ENCODE assay signal across 24 cellular contexts in genomic region chr10:132523561-132524442, GRCh38. TPM values are rescaled to one million over a fixed set of nuclear protein-coding genes. Genes with fewer than 3 reads are reported as not detected.
A peak's percentile ranks its signal among the peaks of the same experiment; 100 is the strongest.
DNase-seq lines count a peak whose midpoint lies in the region; ATAC-seq and TF ChIP-seq lines count a peak whose summit lies in the region.
"Had no signal": no experiment of that assay in that cellular context is flagged by ENCODE, and none has a peak within 500 bp of the region (broad histone marks: within the 10 kb centered on the region; RNA-seq: fewer than 3 reads in every experiment).

No MANE protein-coding gene starts in this region.

- peaks cover 30% of the 10 kb centered on the region for H3K27me3 Mint-ChIP-seq in T-helper 17 cell
- H3K27me3 Mint-ChIP-seq in naive thymus-derived CD4-positive, alpha-beta T cell: peaks cover 3 to 22% (median 8%) of the 10 kb centered on the region in 5 donors
- H3K27me3 Mint-ChIP-seq: activated naive CD4-positive, alpha-beta T cell treated with anti-CD3 and anti-CD28 coated beads, Interleukin-2, amount 50 U/mL, for 24 hours had no signal

- no peak for TF ChIP-seq EP300 in sigmoid colon (IDR thresholded peaks at IDR 0.05)

- no peaks in the 10 kb centered on the region for H3K36me3 Mint-ChIP-seq in T-helper 17 cell (ENCODE audit: low read depth)
- H3K36me3 Mint-ChIP-seq in naive thymus-derived CD4-positive, alpha-beta T cell: no peaks in the 10 kb centered on the region
- H3K36me3 Mint-ChIP-seq: activated naive CD4-positive, alpha-beta T cell treated with anti-CD3 and anti-CD28 coated beads, Interleukin-2, amount 50 U/mL, for 24 hours had no signal

- H4K20me1 ChIP-seq in osteoblast (ENCODE audit: insufficient read depth, low read length): no peaks in the 10 kb centered on the region

- no peak overlapping the region for H3K4me2 ChIP-seq in osteoblast (ENCODE audit: insufficient read depth, low read length)
- H3K4me2 ChIP-seq: KMS-11 had no signal

- peaks cover 17 to 23% of the 10 kb centered on the region in 2 donors for H3K4me1 ChIP-seq in left lung
- H3K4me1 ChIP-seq in sigmoid colon: peaks cover 0 to 40% (median 30%) of the 10 kb centered on the region in 4 donors
- no peaks in the 10 kb centered on the region for H3K4me1 ChIP-seq in naive thymus-derived CD4-positive, alpha-beta T cell (ENCODE audit: control insufficient read depth in 2 of 2, insufficient read depth in 2 of 2, low read length in 2 of 2)
- H3K4me1 ChIP-seq in osteoblast (ENCODE audit: insufficient read depth, low read length): peaks cover 22% of the 10 kb centered on the region

- ATAC-seq in T-helper 17 cell (no peak), left lung (no peak)
- ATAC-seq in naive thymus-derived CD4-positive, alpha-beta T cell: no peak
- ATAC-seq: activated T-cell treated with anti-CD3 and anti-CD28 coated beads, Interleukin-2, amount 50 U/mL, for 4 hours; naive thymus-derived CD8-positive, alpha-beta T cell; psoas muscle had no signal

- H3K36me3 ChIP-seq in H7 (replicated peaks; ENCODE audit: control insufficient read depth, insufficient read depth, low read length): no peaks in the 10 kb centered on the region
- no peaks in the 10 kb centered on the region for H3K36me3 ChIP-seq in left lung
- H3K36me3 ChIP-seq in sigmoid colon: no peaks in the 10 kb centered on the region
- H3K36me3 ChIP-seq in naive thymus-derived CD4-positive, alpha-beta T cell (ENCODE audit: control insufficient read depth in 2 of 3, insufficient read depth in 3 of 3, low read length in 3 of 3): no peaks in the 10 kb centered on the region
- H3K36me3 ChIP-seq in osteoblast (ENCODE audit: insufficient read depth, low read length): no peaks in the 10 kb centered on the region

- no peak overlapping the region for H3K27ac ChIP-seq in left lung
- no peak overlapping the region for H3K27ac ChIP-seq in sigmoid colon
- no peak overlapping the region for H3K27ac ChIP-seq in naive thymus-derived CD4-positive, alpha-beta T cell (ENCODE audit: low read depth, low read length)
- H3K27ac ChIP-seq in osteoblast (ENCODE audit: low read depth, low read length): no peak overlapping the region
- H3K27ac ChIP-seq: KMS-11, psoas muscle, skin epidermis had no signal

- intact Hi-C loops in left lung (cut with DNase I): no loop called here
- intact Hi-C loops in sigmoid colon (cut with DNase I): no loop called here
- intact Hi-C loops in naive thymus-derived CD4-positive, alpha-beta T cell (cut with micrococcal nuclease): no loop called here

- H3K9me3 ChIP-seq in T-helper 17 cell (ENCODE audit: control insufficient read depth, low read length, poor library complexity, severe bottlenecking) (no peaks in the 10 kb centered on the region), left lung (no peaks in the 10 kb centered on the region), sigmoid colon (no peaks in the 10 kb centered on the region), osteoblast (ENCODE audit: low read depth, low read length) (no peaks in the 10 kb centered on the region)
- H3K9me3 ChIP-seq in naive thymus-derived CD4-positive, alpha-beta T cell (ENCODE audit: control insufficient read depth in 2 of 3, low read length in 3 of 3): no peaks in the 10 kb centered on the region
- H3K9me3 ChIP-seq: psoas muscle had no signal

- H3K27me3 ChIP-seq in H7 (ENCODE audit: control insufficient read depth, insufficient read depth, low read length) (peaks cover 9% of the 10 kb centered on the region; the same call in 1 of the 2 replicates), left lung (peaks cover 0 to 22% of the 10 kb centered on the region in 2 donors), sigmoid colon (no peaks in the 10 kb centered on the region), osteoblast (ENCODE audit: insufficient read depth, low read length) (peaks cover 11% of the 10 kb centered on the region)
- no peaks in the 10 kb centered on the region for H3K27me3 ChIP-seq in naive thymus-derived CD4-positive, alpha-beta T cell (ENCODE audit: control insufficient read depth in 2 of 2, insufficient read depth in 2 of 2, low read length in 2 of 2)

- H3K4me3 Mint-ChIP-seq in T-helper 17 cell: no peak overlapping the region
- no peak overlapping the region for H3K4me3 Mint-ChIP-seq in naive thymus-derived CD4-positive, alpha-beta T cell
- H3K4me3 Mint-ChIP-seq: activated naive CD4-positive, alpha-beta T cell treated with anti-CD3 and anti-CD28 coated beads, Interleukin-2, amount 50 U/mL, for 24 hours; activated T-cell treated with anti-CD3 and anti-CD28 coated beads, Interleukin-2, amount 50 U/mL, for 4 hours; central memory CD8-positive, alpha-beta T cell; naive thymus-derived CD8-positive, alpha-beta T cell had no signal

- no peak for TF ChIP-seq CTCF in left lung (IDR thresholded peaks at IDR 0.05)
- no peak for TF ChIP-seq CTCF in sigmoid colon (IDR thresholded peaks at IDR 0.05)
- no peak for TF ChIP-seq CTCF in osteoblast (IDR thresholded peaks at IDR 0.05; ENCODE audit: extremely low read depth, low read depth, low read length)

- H3K9me3 Mint-ChIP-seq in naive thymus-derived CD4-positive, alpha-beta T cell: peaks cover 0 to 18% (median 3%) of the 10 kb centered on the region in 11 donors
- H3K9me3 Mint-ChIP-seq: activated naive CD4-positive, alpha-beta T cell treated with anti-CD3 and anti-CD28 coated beads, Interleukin-2, amount 50 U/mL, for 24 hours; activated T-cell treated with anti-CD3 and anti-CD28 coated beads, Interleukin-2, amount 50 U/mL, for 4 hours; central memory CD8-positive, alpha-beta T cell had no signal

- TF ChIP-seq POLR2A in sigmoid colon (IDR thresholded peaks at IDR 0.05): no peak

- CTCF ChIA-PET in naive thymus-derived CD4-positive, alpha-beta T cell (lab: Charles Lee): interaction anchor here (1.3 kb wide), 1 partner anchor 27 kb away, joined by 3 read pairs; no protein-coding TSS in a partner anchor

- H3K4me1 Mint-ChIP-seq in T-helper 17 cell: no peaks in the 10 kb centered on the region
- H3K4me1 Mint-ChIP-seq in naive thymus-derived CD4-positive, alpha-beta T cell: peaks cover 0 to 2% (median 0%) of the 10 kb centered on the region in 7 donors
- H3K4me1 Mint-ChIP-seq: activated naive CD4-positive, alpha-beta T cell treated with anti-CD3 and anti-CD28 coated beads, Interleukin-2, amount 50 U/mL, for 24 hours; central memory CD8-positive, alpha-beta T cell; naive thymus-derived CD8-positive, alpha-beta T cell had no signal

- H3K4me3 ChIP-seq in H7 (ENCODE audit: insufficient read depth, low read depth, low read length) (no peak overlapping the region), left lung (no peak overlapping the region), sigmoid colon (no peak overlapping the region), osteoblast (ENCODE audit: insufficient read depth, low read length) (no peak overlapping the region)
- no peak overlapping the region for H3K4me3 ChIP-seq in naive thymus-derived CD4-positive, alpha-beta T cell (ENCODE audit: low read length)
- H3K4me3 ChIP-seq: psoas muscle, skin epidermis had no signal

- POLR2A ChIA-PET in naive thymus-derived CD4-positive, alpha-beta T cell (lab: Charles Lee): no interaction called here

- H3K27ac Mint-ChIP-seq in T-helper 17 cell: peak overlapping the region; percentile 59
- no peak overlapping the region for H3K27ac Mint-ChIP-seq in naive thymus-derived CD4-positive, alpha-beta T cell
- H3K27ac Mint-ChIP-seq: activated naive CD4-positive, alpha-beta T cell treated with anti-CD3 and anti-CD28 coated beads, Interleukin-2, amount 50 U/mL, for 24 hours had no signal

- WGBS in sigmoid colon, 2 donors: 91% methylated on average over 15 of the region's 15 CpGs

- DNase-seq in H7 (peak; percentile 36), T-helper 17 cell (no peak), left lung (peak; percentile 25 to 47), sigmoid colon (peak; percentile 61), NCI-H2029 (lab: John Stamatoyannopoulos, UW) (no peak), osteoblast (ENCODE audit: insufficient read length, low spot score, missing footprints) (no peak)
- no peak for DNase-seq in naive thymus-derived CD4-positive, alpha-beta T cell
- DNase-seq: activated CD4-positive, alpha-beta T cell treated with anti-CD3 and anti-CD28 coated beads for 4 hours; activated T-cell treated with anti-CD3 and anti-CD28 coated beads, Interleukin-2, amount 50 U/mL, for 4 hours; C1 segment of cervical spinal cord; DMS79 treated with DMSO at 0.1 percent for 48 hours; glutamatergic neuron; NCI-H1417 treated with DMSO at 0.1 percent for 48 hours; NCI-H2107; NCI-H446 treated with DMSO at 0.1 percent for 48 hours; SHP77 treated with DMSO at 0.1 percent for 48 hours; stimulated activated CD4-positive, alpha-beta T cell treated with anti-CD3 and anti-CD28 coated beads, Interleukin-1b, Interleukin-23, amount 100 ng/mL, for 48 hours; substantia nigra had no signal

- no peaks in the 10 kb centered on the region for H3K79me2 ChIP-seq in osteoblast (ENCODE audit: insufficient read depth, low read length)

- no peak overlapping the region for H2AFZ ChIP-seq in osteoblast (ENCODE audit: low read length)

RNA-seq across cellular contexts. Expression of gene INPP5A, which starts 13.8 kb away (rescaled TPM):
- 21.0 and 29.2 TPM in 2 replicates for total RNA-seq in H7 (2014; rRNA removed; shearing (Covaris generic))
- total RNA-seq in T-helper 17 cell (10 to 100 TPM; 17.6 to 24.7 TPM), left lung (10 to 100 TPM; 32.0 to 37.0 TPM), sigmoid colon (100 to 1,000 TPM; 100 to 132 (median 112) TPM), osteoblast (20.9 and 22.8 TPM in 2 replicates)
- 10 to 100 TPM; 17.6 to 21.0 (median 20.3) TPM for polyA plus RNA-seq in sigmoid colon
- 10 to 100 TPM; 15.5 to 30.7 (median 28.7) TPM for total RNA-seq in naive thymus-derived CD4-positive, alpha-beta T cell
- polyA plus RNA-seq in naive thymus-derived CD4-positive, alpha-beta T cell: 1 to 10 TPM in 1 of 2 donors, under 1 TPM in 1; 0.97 to 2.0 TPM

Comparison
In these comparisons a context has a peak if more than half of its experiments do, and no peak if none do; other contexts are left out.
1. DNase-seq: peak in H7 (single experiment), left lung (2 of 2) and sigmoid colon (single experiment); none in T-helper 17 cell (0 of 3), naive thymus-derived CD4-positive, alpha-beta T cell (0 of 9), NCI-H2029 (single experiment) and osteoblast (single experiment).